ENCODE assay signal across 21 cellular contexts in genomic region chr3:135994708-135995335, GRCh38. TPM values are rescaled to one million over a fixed set of nuclear protein-coding genes. Genes with fewer than 3 reads are reported as not detected.
DNase-seq lines count a peak whose midpoint lies in the region; ATAC-seq, FAIRE-seq and TF ChIP-seq lines count a peak whose summit lies in the region.
"Had no signal": no experiment of that assay in that cellular context is flagged by ENCODE, and none has a peak within 500 bp of the region (broad histone marks: within the 10 kb centered on the region; RNA-seq: fewer than 3 reads in every experiment).

No MANE protein-coding gene starts in this region.

- in situ Hi-C loops in K562 (cut with MboI), result no loop called here

- no peak for FAIRE-seq in K562 (lab: Jason Lieb, UNC)
- FAIRE-seq: G401.6, GM12892 had no signal

- H3K4me3 Mint-ChIP-seq in nephron progenitor cell, result no peak overlapping the region
- H3K4me3 Mint-ChIP-seq: CD4-positive, alpha-beta memory T cell had no signal

- no peaks in the 10 kb centered on the region for H3K79me2 ChIP-seq in K562 (ENCODE audit: control insufficient read depth, insufficient read depth, low read length)

- CTCF ChIA-PET in K562 (lab: Yijun Ruan, JAX; ENCODE audit: low intra/inter-chr PET ratio), result no interaction called here

- H3K27ac ChIP-seq in K562 (ENCODE audit: extremely low read depth, low read depth, low read length), result no peak overlapping the region
- H3K27ac ChIP-seq in lower lobe of right lung, result no peak overlapping the region
- H3K27ac ChIP-seq: BLaER1 treated with 17β-estradiol and CSF1 and Interleukin-3, amounts not matched to agents 10 nM and 100 nM; Peyer's patch; SJSA1 had no signal

- TF ChIP-seq EP300 in K562 (IDR thresholded peaks at IDR 0.05; ENCODE audit: low read length), result no peak

- H4K20me1 ChIP-seq in K562 (replicated peaks; ENCODE audit: control insufficient read depth, insufficient read depth, low read length), result no peaks in the 10 kb centered on the region
- H4K20me1 ChIP-seq: BLaER1 treated with 17β-estradiol and CSF1 and Interleukin-3, amounts not matched to agents 10 nM and 100 nM had no signal

- no peak overlapping the region for H3K4me3 ChIP-seq in K562
- no peak overlapping the region for H3K4me3 ChIP-seq in lower lobe of right lung
- H3K4me3 ChIP-seq: BLaER1 treated with 17β-estradiol and CSF1 and Interleukin-3, amounts not matched to agents 10 nM and 100 nM; Peyer's patch; SJSA1 had no signal

- peaks cover under 1% of the 10 kb centered on the region for H3K27me3 Mint-ChIP-seq in nephron progenitor cell (ENCODE audit: low read depth, poor library complexity)

- no peak overlapping the region for H3K4me2 ChIP-seq in K562 (ENCODE audit: insufficient read depth, low read length)
- H3K4me2 ChIP-seq: BLaER1 treated with 17β-estradiol and CSF1 and Interleukin-3, amounts not matched to agents 10 nM and 100 nM had no signal

- H3K9me3 Mint-ChIP-seq in nephron progenitor cell, result no peaks in the 10 kb centered on the region

- TF ChIP-seq CTCF in K562 (IDR thresholded peaks at IDR 0.05 in 2 of 3, conservative IDR thresholded peaks at IDR 0.05 in 1 of 3; ENCODE audit: insufficient read depth in 2 of 3, low read depth in 1 of 3, low read length in 3 of 3), result no peak
- TF ChIP-seq CTCF in nephron progenitor cell (IDR thresholded peaks at IDR 0.05), result no peak
- no peak for TF ChIP-seq CTCF in lower lobe of right lung (IDR thresholded peaks at IDR 0.05)

- POLR2A ChIA-PET in K562 (lab: Yijun Ruan, JAX), result no interaction called here

- peaks cover 10% of the 10 kb centered on the region for H3K36me3 Mint-ChIP-seq in nephron progenitor cell (ENCODE audit: low read depth)
- H3K36me3 Mint-ChIP-seq: CD4-positive, alpha-beta memory T cell had no signal

- H3K4me1 ChIP-seq in K562 (replicated peaks in 1 of 2; ENCODE audit: control insufficient read depth in 2 of 2, insufficient read depth in 2 of 2, low read length in 2 of 2), result no peaks in the 10 kb centered on the region; a peak in 2 of 5 replicates
- H3K4me1 ChIP-seq in lower lobe of right lung, result no peaks in the 10 kb centered on the region
- H3K4me1 ChIP-seq: Peyer's patch had no signal

- H3K27me3 ChIP-seq in K562 (ENCODE audit: control insufficient read depth in 2 of 2, insufficient read depth in 2 of 2, low read length in 2 of 2) (no peaks in the 10 kb centered on the region), lower lobe of right lung (ENCODE audit: low read depth) (no peaks in the 10 kb centered on the region)
- H3K27me3 ChIP-seq: BLaER1 treated with 17β-estradiol and CSF1 and Interleukin-3, amounts not matched to agents 10 nM and 100 nM; Peyer's patch; SJSA1 had no signal

- no peaks in the 10 kb centered on the region for H3K9me1 ChIP-seq in K562 (ENCODE audit: control insufficient read depth, insufficient read depth, low read length)

- TF ChIP-seq RAD21 in K562 (CRISPR knock-in tag; conservative IDR thresholded peaks at IDR 0.05 in 1 of 2, IDR thresholded peaks at IDR 0.05 in 1 of 2), result no peak

- intact Hi-C loops in K562 (cut with micrococcal nuclease), result no loop called here
- intact Hi-C loops in lower lobe of right lung (cut with DNase I), result no loop called here

- no TSS peak for BruUV-seq in K562 (replicated peaks; lab: Mats Ljungman, UMichigan)

- DNase-seq in NCI-H2081 (lab: John Stamatoyannopoulos, UW) (peak; percentile 7 to 36), NCI-H2081 treated with DMSO at 0.1 percent for 48 hours (lab: John Stamatoyannopoulos, UW) (no peak), NCI-H1105 treated with DMSO at 0.1 percent for 48 hours (lab: John Stamatoyannopoulos, UW) (peak; percentile 84), K562 (ENCODE audit: extremely low read depth in 1 of 4, low spot score in 3 of 4) (peak in 2 of 4 experiments; percentile 4 to 6), nephron progenitor cell (no peak), OCI-M1 (lab: John Stamatoyannopoulos, UW) (no peak), lower lobe of right lung (no peak), NCI-H187 (lab: John Stamatoyannopoulos, UW) (no peak)
- DNase-seq: 8988T; CD4-positive, alpha-beta memory T cell; IMR-90; NCI-H1436; NCI-H2029; NCI-H2227 treated with DMSO at 0.1 percent for 48 hours; NCI-H510A treated with DMSO at 0.1 percent for 48 hours; NCI-H82; Peyer's patch had no signal

- H3K27ac Mint-ChIP-seq in nephron progenitor cell, result peak overlapping the region; percentile 22
- H3K27ac Mint-ChIP-seq: CD4-positive, alpha-beta memory T cell had no signal

- no peak for TF ChIP-seq POLR2A in K562 (conservative IDR thresholded peaks at IDR 0.05)

- H3K9me3 ChIP-seq in K562 (replicated peaks; ENCODE audit: control insufficient read depth, insufficient read depth, low read depth, low read length) (no peaks in the 10 kb centered on the region), lower lobe of right lung (no peaks in the 10 kb centered on the region)
- H3K9me3 ChIP-seq: BLaER1 treated with 17β-estradiol and CSF1 and Interleukin-3, amounts not matched to agents 10 nM and 100 nM; Peyer's patch; SJSA1 had no signal

- WGBS in K562 (ENCODE audit: insufficient coverage, low coverage, missing lambda C conversion rate), result 3% methylated on average over 3 of the region's 3 CpGs

- no peak overlapping the region for H2AFZ ChIP-seq in K562 (ENCODE audit: low read depth, low read length)

- H3K36me3 ChIP-seq in K562 (ENCODE audit: control insufficient read depth, insufficient read depth, low read length) (no peaks in the 10 kb centered on the region), lower lobe of right lung (no peaks in the 10 kb centered on the region)
- H3K36me3 ChIP-seq: BLaER1 treated with 17β-estradiol and CSF1 and Interleukin-3, amounts not matched to agents 10 nM and 100 nM; Peyer's patch; SJSA1 had no signal

- H3K4me1 Mint-ChIP-seq in nephron progenitor cell, result no peaks in the 10 kb centered on the region
- H3K4me1 Mint-ChIP-seq: CD4-positive, alpha-beta memory T cell had no signal

- H3K9ac ChIP-seq in K562 (ENCODE audit: insufficient read depth in 1 of 2, low read depth in 2 of 2, low read length in 2 of 2), result no peak overlapping the region
- H3K9ac ChIP-seq: BLaER1 treated with 17β-estradiol and CSF1 and Interleukin-3, amounts not matched to agents 10 nM and 100 nM had no signal

- no peak for ATAC-seq in K562
- ATAC-seq in lower lobe of right lung, result no peak

TF ChIP-seq in K562, 482 proteins besides CTCF, POLR2A, EP300 and RAD21 (continues in another document):
- TF ChIP-seq U2AF1 (optimal IDR thresholded peaks at IDR 0.05; ENCODE audit: low read depth, low read length), result no peak
- TF ChIP-seq NFIC (IDR thresholded peaks at IDR 0.05), result peak; percentile 19; the same call in 1 of the 2 replicates
- TF ChIP-seq, protein P1, sequence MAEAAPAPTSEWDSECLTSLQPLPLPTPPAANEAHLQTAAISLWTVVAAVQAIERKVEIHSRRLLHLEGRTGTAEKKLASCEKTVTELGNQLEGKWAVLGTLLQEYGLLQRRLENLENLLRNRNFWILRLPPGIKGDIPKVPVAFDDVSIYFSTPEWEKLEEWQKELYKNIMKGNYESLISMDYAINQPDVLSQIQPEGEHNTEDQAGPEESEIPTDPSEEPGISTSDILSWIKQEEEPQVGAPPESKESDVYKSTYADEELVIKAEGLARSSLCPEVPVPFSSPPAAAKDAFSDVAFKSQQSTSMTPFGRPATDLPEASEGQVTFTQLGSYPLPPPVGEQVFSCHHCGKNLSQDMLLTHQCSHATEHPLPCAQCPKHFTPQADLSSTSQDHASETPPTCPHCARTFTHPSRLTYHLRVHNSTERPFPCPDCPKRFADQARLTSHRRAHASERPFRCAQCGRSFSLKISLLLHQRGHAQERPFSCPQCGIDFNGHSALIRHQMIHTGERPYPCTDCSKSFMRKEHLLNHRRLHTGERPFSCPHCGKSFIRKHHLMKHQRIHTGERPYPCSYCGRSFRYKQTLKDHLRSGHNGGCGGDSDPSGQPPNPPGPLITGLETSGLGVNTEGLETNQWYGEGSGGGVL (CRISPR knock-in tag; IDR thresholded peaks at IDR 0.05), result no peak
- no peak for TF ChIP-seq NCOR1 (IDR thresholded peaks at IDR 0.05)
- no peak for TF ChIP-seq ZNF830 (CRISPR knock-in tag; IDR thresholded peaks at IDR 0.05)
- TF ChIP-seq SOX6 (IDR thresholded peaks at IDR 0.05), result peak; percentile 43; the same call in 1 of the 2 replicates
- TF ChIP-seq, protein P2, sequence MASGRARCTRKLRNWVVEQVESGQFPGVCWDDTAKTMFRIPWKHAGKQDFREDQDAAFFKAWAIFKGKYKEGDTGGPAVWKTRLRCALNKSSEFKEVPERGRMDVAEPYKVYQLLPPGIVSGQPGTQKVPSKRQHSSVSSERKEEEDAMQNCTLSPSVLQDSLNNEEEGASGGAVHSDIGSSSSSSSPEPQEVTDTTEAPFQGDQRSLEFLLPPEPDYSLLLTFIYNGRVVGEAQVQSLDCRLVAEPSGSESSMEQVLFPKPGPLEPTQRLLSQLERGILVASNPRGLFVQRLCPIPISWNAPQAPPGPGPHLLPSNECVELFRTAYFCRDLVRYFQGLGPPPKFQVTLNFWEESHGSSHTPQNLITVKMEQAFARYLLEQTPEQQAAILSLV (tag; IDR thresholded peaks at IDR 0.05), result no peak
- TF ChIP-seq TARDBP (IDR thresholded peaks at IDR 0.05), result no peak

RNA-seq across cellular contexts. Expression of gene PPP2R3A, which starts 29.3 kb away (rescaled TPM):
- total RNA-seq in K562 (2011; cell fraction: chromatin; rRNA removed; ENCODE audit: low replicate concordance), result 0.44 and 1.6 TPM in 2 replicates
- total RNA-seq in K562 (2011; cell fraction: nucleolus; rRNA removed), result 0.33 and 0.39 TPM in 2 replicates
- 0.46 and 0.66 TPM in 2 replicates for total RNA-seq in K562 (2011; cell fraction: nucleoplasm; rRNA removed)
- total RNA-seq in K562 (2014; rRNA removed) (0.16 and 0.50 TPM in 2 replicates), K562 (2014; rRNA removed; fragmentation: Illumina TruSeq; extraction: Trizol) (0.40 and 0.48 TPM in 2 replicates), K562 (2015; rRNA removed; fragmentation: Illumina TruSeq; extraction: Trizol) (0.30 and 0.33 TPM in 2 replicates), K562 (2021) (0.18 and 0.22 TPM in 2 replicates), lower lobe of right lung (9.0 TPM)
- polyA plus RNA-seq in K562 (2011; rRNA removed) (0.27 and 0.42 TPM in 2 replicates), K562 (2014; fragmentation: Illumina TruSeq; extraction: Trizol) (0.17 and 0.24 TPM in 2 replicates), K562 (2014; fragmentation: Nextera tagmentation; extraction: Ambion mirVana) (under 1 TPM; 0.10 to 0.11 TPM), K562 (2014; rRNA removed) (0.11 and 0.23 TPM in 2 replicates)
- polyA plus RNA-seq in K562 (2011; cell fraction: cytosol; rRNA removed), result 0.12 and 0.21 TPM in 2 replicates
- 0.21 and 0.27 TPM in 2 replicates for polyA plus RNA-seq in K562 (2011; cell fraction: nucleus; rRNA removed)
- 0.14 and 0.20 TPM in 2 replicates for polyA plus RNA-seq in K562 (2012)
- 1.1 and 1.5 TPM in 2 replicates for polyA minus RNA-seq in K562 (2011; rRNA and poly(A)+ RNA removed)
- 0.27 and 0.76 TPM in 2 replicates for polyA minus RNA-seq in K562 (2011; cell fraction: cytosol; rRNA and poly(A)+ RNA removed)
- polyA minus RNA-seq in K562 (2011; cell fraction: nucleus; rRNA and poly(A)+ RNA removed), result 0.78 and 0.81 TPM in 2 replicates

Comparison
In these comparisons a context has a peak if more than half of its experiments do, and no peak if none do; other contexts are left out.
1. DNase-seq: peak in NCI-H2081 (2 of 2) and NCI-H1105 treated with DMSO at 0.1 percent for 48 hours (single experiment); none in NCI-H2081 treated with DMSO at 0.1 percent for 48 hours (single experiment), nephron progenitor cell (single experiment), OCI-M1 (single experiment), lower lobe of right lung (single experiment) and NCI-H187 (0 of 2).